8 cellular contexts compared by ENCODE assay signal in genomic region chr19:4064551-4065260, GRCh38. TPM values are rescaled to one million over a fixed set of nuclear protein-coding genes. Genes with fewer than 3 reads are reported as not detected.
DNase-seq lines count a peak whose midpoint lies in the region; ATAC-seq and TF ChIP-seq lines count a peak whose summit lies in the region.

No MANE protein-coding gene starts in this region.

- no peaks in the 10 kb centered on the region for H3K9me3 ChIP-seq in iPS-20b (ENCODE audit: insufficient read depth, low read depth, low read length)
- no peaks in the 10 kb centered on the region for H3K9me3 ChIP-seq in skeletal muscle tissue (ENCODE audit: control insufficient read depth in 3 of 3, low read length in 3 of 3)

- 0 out of 2 replicates have a peak, but pooled peaks have one; percentile 17 for TF ChIP-seq POLR2A in Raji (IDR thresholded peaks at IDR 0.05; ENCODE audit: insufficient read depth, low read depth, low read length)

- H3K27me3 Mint-ChIP-seq in MCF 10A (ENCODE audit: insufficient read depth, unreplicated experiment) = no peaks in the 10 kb centered on the region

- intact Hi-C loops in MCF 10A (cut with micrococcal nuclease) = loop anchor here (10.0 kb wide), 1 partner anchor 140 kb away; no protein-coding TSS in a partner anchor

- peaks cover 11% of the 10 kb centered on the region for H3K4me1 Mint-ChIP-seq in MCF 10A (ENCODE audit: insufficient read depth, unreplicated experiment)

- DNase-seq in C1 segment of cervical spinal cord (lab: John Stamatoyannopoulos, UW) (peak in 11 of 14 donors; percentile 37 to 74 (median 59)), MCF 10A (ENCODE audit: unreplicated experiment) (no peak), T1000 (lab: John Stamatoyannopoulos, UW) (no peak), iPS-NIHi7 (ENCODE audit: extremely low spot score) (no peak)

- peak overlapping the region; percentile 88 for H3K27ac Mint-ChIP-seq in MCF 10A (ENCODE audit: low read depth, unreplicated experiment)

- H3K4me3 ChIP-seq in iPS-20b (ENCODE audit: low read length) = peak overlapping the region; percentile 72
- H3K4me3 ChIP-seq in skeletal muscle tissue (ENCODE audit: low read length in 3 of 3) = peak overlapping the region; percentile 59 to 76 (median 75)

- H3K4me1 ChIP-seq in iPS-20b (ENCODE audit: insufficient read depth, low read length) (peaks cover 3% of the 10 kb centered on the region; the same call in 1 of the 2 replicates), skeletal muscle tissue (ENCODE audit: control insufficient read depth in 3 of 3, insufficient read depth in 3 of 3, low read length in 3 of 3) (peaks cover 45 to 53% (median 51%) of the 10 kb centered on the region in 3 donors)

- H3K27ac ChIP-seq in iPS-20b (ENCODE audit: low read length) (no peak overlapping the region), skeletal muscle tissue (ENCODE audit: low read depth, low read length) (peak overlapping the region; percentile 97)

- H3K36me3 Mint-ChIP-seq in MCF 10A (ENCODE audit: insufficient read depth, unreplicated experiment) = peaks cover 14% of the 10 kb centered on the region

- H3K27me3 ChIP-seq in iPS-20b (ENCODE audit: insufficient read depth, low read length) (peaks cover 30% of the 10 kb centered on the region), skeletal muscle tissue (ENCODE audit: control insufficient read depth in 3 of 3, insufficient read depth in 3 of 3, low read length in 3 of 3) (no peaks in the 10 kb centered on the region)

- CTCF ChIA-PET in MCF 10A (lab: Yijun Ruan, JAX) = no interaction called here

- no TSS peak for BruUV-seq in MCF 10A (replicated peaks; lab: Mats Ljungman, UMichigan)

- peaks cover 6% of the 10 kb centered on the region; the same call in 1 of the 2 replicates for H3K36me3 ChIP-seq in iPS-20b (ENCODE audit: insufficient read depth, low read depth, low read length)
- H3K36me3 ChIP-seq in skeletal muscle tissue (ENCODE audit: control insufficient read depth in 3 of 3, insufficient read depth in 3 of 3, low read length in 3 of 3) = no peaks in the 10 kb centered on the region

- peak; percentile 3 for ATAC-seq in GM21619 (IDR thresholded peaks at IDR 0.05; ENCODE audit: unreplicated experiment)

- no peaks in the 10 kb centered on the region for H3K9me3 Mint-ChIP-seq in MCF 10A (ENCODE audit: unreplicated experiment)

- H3K9ac ChIP-seq in iPS-20b (ENCODE audit: low read depth, low read length) = peak overlapping the region; percentile 67
- peak overlapping the region; percentile 74 to 91 (median 85) for H3K9ac ChIP-seq in skeletal muscle tissue (ENCODE audit: low read depth in 1 of 3, low read length in 3 of 3)

- no peak for TF ChIP-seq CTCF in MCF 10A (IDR thresholded peaks at IDR 0.05; ENCODE audit: unreplicated experiment)

- peak overlapping the region; percentile 79 for H3K4me3 Mint-ChIP-seq in MCF 10A (ENCODE audit: unreplicated experiment)

- POLR2A ChIA-PET in MCF 10A (lab: Yijun Ruan, JAX) = interaction anchor here (0.6 to 4.2 kb wide), 6 partner anchors 13 to 944 kb away, joined by 3 to 20 read pairs (median 4); partner anchors contain the start of gene EEF2

RNA-seq across cellular contexts. Expression of gene ZBTB7A, which starts 2.0 kb away (rescaled TPM):
- total RNA-seq in MCF 10A (2022) (32.7 and 35.1 TPM in 2 replicates), skeletal muscle tissue (4.2 TPM)

RNA-seq across cellular contexts. Expression of gene PIAS4, which starts 57.2 kb away (rescaled TPM):
- total RNA-seq in MCF 10A (2022) (15.1 and 31.4 TPM in 2 replicates), skeletal muscle tissue (19.3 TPM)

RNA-seq across cellular contexts. Expression of gene MAP2K2, which starts 59.2 kb away (rescaled TPM):
- 171 and 230 TPM in 2 replicates for total RNA-seq in MCF 10A (2022)
- 114 TPM for total RNA-seq in skeletal muscle tissue

Comparison
In these comparisons a context has a peak if more than half of its experiments do, and no peak if none do; other contexts are left out.
1. DNase-seq: peak in C1 segment of cervical spinal cord (11 of 14); none in MCF 10A (single experiment), T1000 (single experiment) and iPS-NIHi7 (single experiment).